ENCODE assay signal across 2 cellular contexts in the genomic region with DNA sequence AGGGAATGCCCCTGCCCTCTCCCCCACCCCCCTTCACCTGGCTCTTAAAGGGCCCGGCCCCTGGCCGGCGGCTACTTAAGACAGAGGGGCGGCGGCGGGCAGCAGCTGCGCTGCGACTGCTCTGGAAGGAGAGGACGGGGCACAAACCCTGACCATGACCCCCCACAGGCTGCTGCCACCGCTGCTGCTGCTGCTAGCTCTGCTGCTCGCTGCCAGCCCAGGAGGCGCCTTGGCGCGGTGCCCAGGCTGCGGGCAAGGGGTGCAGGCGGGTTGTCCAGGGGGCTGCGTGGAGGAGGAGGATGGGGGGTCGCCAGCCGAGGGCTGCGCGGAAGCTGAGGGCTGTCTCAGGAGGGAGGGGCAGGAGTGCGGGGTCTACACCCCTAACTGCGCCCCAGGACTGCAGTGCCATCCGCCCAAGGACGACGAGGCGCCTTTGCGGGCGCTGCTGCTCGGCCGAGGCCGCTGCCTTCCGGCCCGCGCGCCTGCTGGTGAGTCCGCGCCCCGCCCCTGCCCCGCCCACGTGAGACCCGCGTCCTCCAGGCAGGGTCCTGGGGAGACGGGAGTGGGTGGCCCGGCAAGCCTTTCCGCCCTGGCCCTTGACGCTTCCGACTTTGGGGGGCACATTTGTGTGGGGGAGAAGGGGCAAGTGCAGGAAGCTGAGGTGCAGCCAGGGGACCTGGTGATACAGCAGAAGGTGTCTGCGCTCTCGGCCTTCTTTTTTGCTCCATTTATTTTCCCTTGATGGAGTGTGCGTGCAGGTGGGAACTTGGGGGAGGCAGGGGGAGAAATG.
TF ChIP-seq lines count a peak whose summit lies in the region.

A gene with protein sequence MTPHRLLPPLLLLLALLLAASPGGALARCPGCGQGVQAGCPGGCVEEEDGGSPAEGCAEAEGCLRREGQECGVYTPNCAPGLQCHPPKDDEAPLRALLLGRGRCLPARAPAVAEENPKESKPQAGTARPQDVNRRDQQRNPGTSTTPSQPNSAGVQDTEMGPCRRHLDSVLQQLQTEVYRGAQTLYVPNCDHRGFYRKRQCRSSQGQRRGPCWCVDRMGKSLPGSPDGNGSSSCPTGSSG (plus strand): TSS at position 104 of the 790 bp plus-strand sequence. CDS start 51 bp downstream, at position 155.

TF ChIP-seq in A549, 52 proteins besides CTCF, POLR2A, EP300 and RAD21 (continues in another document):
- TF ChIP-seq, protein P1, sequence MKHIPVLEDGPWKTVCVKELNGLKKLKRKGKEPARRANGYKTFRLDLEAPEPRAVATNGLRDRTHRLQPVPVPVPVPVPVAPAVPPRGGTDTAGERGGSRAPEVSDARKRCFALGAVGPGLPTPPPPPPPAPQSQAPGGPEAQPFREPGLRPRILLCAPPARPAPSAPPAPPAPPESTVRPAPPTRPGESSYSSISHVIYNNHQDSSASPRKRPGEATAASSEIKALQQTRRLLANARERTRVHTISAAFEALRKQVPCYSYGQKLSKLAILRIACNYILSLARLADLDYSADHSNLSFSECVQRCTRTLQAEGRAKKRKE (CRISPR knock-in tag; IDR thresholded peaks at IDR 0.05; ENCODE audit: low read depth) = no peak
- TF ChIP-seq, protein P2, sequence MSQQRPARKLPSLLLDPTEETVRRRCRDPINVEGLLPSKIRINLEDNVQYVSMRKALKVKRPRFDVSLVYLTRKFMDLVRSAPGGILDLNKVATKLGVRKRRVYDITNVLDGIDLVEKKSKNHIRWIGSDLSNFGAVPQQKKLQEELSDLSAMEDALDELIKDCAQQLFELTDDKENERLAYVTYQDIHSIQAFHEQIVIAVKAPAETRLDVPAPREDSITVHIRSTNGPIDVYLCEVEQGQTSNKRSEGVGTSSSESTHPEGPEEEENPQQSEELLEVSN (IDR thresholded peaks at IDR 0.05; ENCODE audit: borderline replicate concordance, low read depth) = 0 out of 2 replicates have a peak, but pooled peaks have one; percentile 68
- TF ChIP-seq JUN (IDR thresholded peaks at IDR 0.05) = peak in 1 of 2 experiments; percentile 50; a peak in 2 of 5 replicates
- TF ChIP-seq, protein P3, sequence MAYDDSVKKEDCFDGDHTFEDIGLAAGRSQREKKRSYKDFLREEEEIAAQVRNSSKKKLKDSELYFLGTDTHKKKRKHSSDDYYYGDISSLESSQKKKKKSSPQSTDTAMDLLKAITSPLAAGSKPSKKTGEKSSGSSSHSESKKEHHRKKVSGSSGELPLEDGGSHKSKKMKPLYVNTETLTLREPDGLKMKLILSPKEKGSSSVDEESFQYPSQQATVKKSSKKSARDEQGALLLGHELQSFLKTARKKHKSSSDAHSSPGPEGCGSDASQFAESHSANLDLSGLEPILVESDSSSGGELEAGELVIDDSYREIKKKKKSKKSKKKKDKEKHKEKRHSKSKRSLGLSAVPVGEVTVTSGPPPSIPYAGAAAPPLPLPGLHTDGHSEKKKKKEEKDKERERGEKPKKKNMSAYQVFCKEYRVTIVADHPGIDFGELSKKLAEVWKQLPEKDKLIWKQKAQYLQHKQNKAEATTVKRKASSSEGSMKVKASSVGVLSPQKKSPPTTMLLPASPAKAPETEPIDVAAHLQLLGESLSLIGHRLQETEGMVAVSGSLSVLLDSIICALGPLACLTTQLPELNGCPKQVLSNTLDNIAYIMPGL (CRISPR knock-in tag; IDR thresholded peaks at IDR 0.05; ENCODE audit: borderline replicate concordance) = no peak
- TF ChIP-seq FOXS1 (CRISPR knock-in tag; IDR thresholded peaks at IDR 0.05) = no peak
- TF ChIP-seq NR3C1 (IDR thresholded peaks at IDR 0.05) = no peak
- TF ChIP-seq CHD4 (IDR thresholded peaks at IDR 0.05; ENCODE audit: borderline replicate concordance) = no peak
- TF ChIP-seq, protein P4, sequence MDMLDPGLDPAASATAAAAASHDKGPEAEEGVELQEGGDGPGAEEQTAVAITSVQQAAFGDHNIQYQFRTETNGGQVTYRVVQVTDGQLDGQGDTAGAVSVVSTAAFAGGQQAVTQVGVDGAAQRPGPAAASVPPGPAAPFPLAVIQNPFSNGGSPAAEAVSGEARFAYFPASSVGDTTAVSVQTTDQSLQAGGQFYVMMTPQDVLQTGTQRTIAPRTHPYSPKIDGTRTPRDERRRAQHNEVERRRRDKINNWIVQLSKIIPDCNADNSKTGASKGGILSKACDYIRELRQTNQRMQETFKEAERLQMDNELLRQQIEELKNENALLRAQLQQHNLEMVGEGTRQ (IDR thresholded peaks at IDR 0.05) = peak; percentile 21; the same call in 1 of the 2 replicates
- TF ChIP-seq CBX8 (IDR thresholded peaks at IDR 0.05) = no peak
- TF ChIP-seq, protein P5, sequence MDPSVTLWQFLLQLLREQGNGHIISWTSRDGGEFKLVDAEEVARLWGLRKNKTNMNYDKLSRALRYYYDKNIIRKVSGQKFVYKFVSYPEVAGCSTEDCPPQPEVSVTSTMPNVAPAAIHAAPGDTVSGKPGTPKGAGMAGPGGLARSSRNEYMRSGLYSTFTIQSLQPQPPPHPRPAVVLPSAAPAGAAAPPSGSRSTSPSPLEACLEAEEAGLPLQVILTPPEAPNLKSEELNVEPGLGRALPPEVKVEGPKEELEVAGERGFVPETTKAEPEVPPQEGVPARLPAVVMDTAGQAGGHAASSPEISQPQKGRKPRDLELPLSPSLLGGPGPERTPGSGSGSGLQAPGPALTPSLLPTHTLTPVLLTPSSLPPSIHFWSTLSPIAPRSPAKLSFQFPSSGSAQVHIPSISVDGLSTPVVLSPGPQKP (IDR thresholded peaks at IDR 0.05; ENCODE audit: low read depth, low read length) = no peak
- TF ChIP-seq SMC3 (IDR thresholded peaks at IDR 0.05) = no peak
- TF ChIP-seq BHLHE40 (IDR thresholded peaks at IDR 0.05; ENCODE audit: low read depth, low read length) = no peak
- TF ChIP-seq PHF8 (IDR thresholded peaks at IDR 0.05; ENCODE audit: borderline replicate concordance, low read depth) = peak; percentile 29; the same call in 1 of the 2 replicates
- TF ChIP-seq RFX5 (IDR thresholded peaks at IDR 0.05) = no peak
- TF ChIP-seq GATA3 (IDR thresholded peaks at IDR 0.05; ENCODE audit: borderline replicate concordance) = peak; percentile 34; the same call in 1 of the 2 replicates
- TF ChIP-seq, protein P6, sequence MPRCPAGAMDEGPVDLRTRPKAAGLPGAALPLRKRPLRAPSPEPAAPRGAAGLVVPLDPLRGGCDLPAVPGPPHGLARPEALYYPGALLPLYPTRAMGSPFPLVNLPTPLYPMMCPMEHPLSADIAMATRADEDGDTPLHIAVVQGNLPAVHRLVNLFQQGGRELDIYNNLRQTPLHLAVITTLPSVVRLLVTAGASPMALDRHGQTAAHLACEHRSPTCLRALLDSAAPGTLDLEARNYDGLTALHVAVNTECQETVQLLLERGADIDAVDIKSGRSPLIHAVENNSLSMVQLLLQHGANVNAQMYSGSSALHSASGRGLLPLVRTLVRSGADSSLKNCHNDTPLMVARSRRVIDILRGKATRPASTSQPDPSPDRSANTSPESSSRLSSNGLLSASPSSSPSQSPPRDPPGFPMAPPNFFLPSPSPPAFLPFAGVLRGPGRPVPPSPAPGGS (IDR thresholded peaks at IDR 0.05) = peak; percentile 39; the same call in 1 of the 3 replicates
- no peak for TF ChIP-seq MAFK (IDR thresholded peaks at IDR 0.05; ENCODE audit: partially characterized antibody)
- TF ChIP-seq ZNF302 (CRISPR knock-in tag; IDR thresholded peaks at IDR 0.05) = no peak
- TF ChIP-seq SREBF2 (IDR thresholded peaks at IDR 0.05) = no peak
- no peak for TF ChIP-seq ZSCAN20 (CRISPR knock-in tag; IDR thresholded peaks at IDR 0.05)
- TF ChIP-seq HOXB13 (CRISPR knock-in tag; IDR thresholded peaks at IDR 0.05; ENCODE audit: low read depth) = no peak
- TF ChIP-seq, protein P7, sequence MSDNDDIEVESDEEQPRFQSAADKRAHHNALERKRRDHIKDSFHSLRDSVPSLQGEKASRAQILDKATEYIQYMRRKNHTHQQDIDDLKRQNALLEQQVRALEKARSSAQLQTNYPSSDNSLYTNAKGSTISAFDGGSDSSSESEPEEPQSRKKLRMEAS (IDR thresholded peaks at IDR 0.05) = peak; percentile 69
- TF ChIP-seq TP53 (CRISPR knock-in tag; IDR thresholded peaks at IDR 0.05) = no peak
- TF ChIP-seq HEYL (CRISPR knock-in tag; IDR thresholded peaks at IDR 0.05) = no peak
- TF ChIP-seq POLR2AphosphoS2 (conservative IDR thresholded peaks at IDR 0.05; ENCODE audit: low read length) = no peak
- TF ChIP-seq CBX2 (IDR thresholded peaks at IDR 0.05; ENCODE audit: borderline replicate concordance, low read depth) = no peak

TF ChIP-seq in H1, 55 proteins besides CTCF, POLR2A, EP300 and RAD21:
- TF ChIP-seq PHF8 (conservative IDR thresholded peaks at IDR 0.05; ENCODE audit: low read depth, low read length) (no peak), KDM4A (IDR thresholded peaks at IDR 0.05; ENCODE audit: low read depth, low read length, severe bottlenecking) (peak; percentile 78)
TF ChIP-seq in H1: peak in this region for 1.
